In genomic region chr4:80611366-80611765, GRCh38 we compare ENCODE assay signal across 9 cellular contexts.
A peak's percentile ranks its signal among the peaks of the same experiment; 100 is the strongest.
DNase-seq lines count a peak whose midpoint lies in the region; ATAC-seq and TF ChIP-seq lines count a peak whose summit lies in the region.
"Had no signal": no experiment of that assay in that cellular context is flagged by ENCODE, and none has a peak within 500 bp of the region (broad histone marks: within the 10 kb centered on the region; RNA-seq: fewer than 3 reads in every experiment).

No MANE protein-coding gene starts in this region.

- no peaks in the 10 kb centered on the region for H3K9me3 Mint-ChIP-seq in activated naive CD4-positive, alpha-beta T cell treated with anti-CD3 and anti-CD28 coated beads for 36 hours

- H3K27me3 ChIP-seq in testis: no peaks in the 10 kb centered on the region

- H3K36me3 Mint-ChIP-seq in activated naive CD4-positive, alpha-beta T cell treated with anti-CD3 and anti-CD28 coated beads for 36 hours (ENCODE audit: low read depth): no peaks in the 10 kb centered on the region

- no peak overlapping the region for H3K4me3 ChIP-seq in testis

- peak; percentile 61 for ATAC-seq in GM19463 (IDR thresholded peaks at IDR 0.05; ENCODE audit: unreplicated experiment)
- ATAC-seq in HG03060 (IDR thresholded peaks at IDR 0.05; ENCODE audit: low read depth, unreplicated experiment): peak; percentile 62
- no peak for ATAC-seq in omental fat pad (ENCODE audit: low FRiP score)

- no peaks in the 10 kb centered on the region for H3K4me1 ChIP-seq in testis

- H3K36me3 ChIP-seq in testis (ENCODE audit: low read depth, missing control alignments): no peaks in the 10 kb centered on the region

- TF ChIP-seq POLR2A in testis (IDR thresholded peaks at IDR 0.05): no peak

- H3K9me3 ChIP-seq in testis: no peaks in the 10 kb centered on the region

- no peaks in the 10 kb centered on the region for H3K27me3 Mint-ChIP-seq in activated naive CD4-positive, alpha-beta T cell treated with anti-CD3 and anti-CD28 coated beads for 36 hours (ENCODE audit: low read depth)

- whole genome bisulfite sequencing in testis, 2 donors: 69 to 77% methylated on average over 3 of the region's 3 CpGs

- TF ChIP-seq CTCF in omental fat pad (IDR thresholded peaks at IDR 0.05): no peak
- TF ChIP-seq CTCF in testis (IDR thresholded peaks at IDR 0.05): no peak

- CTCF ChIA-PET in activated naive CD4-positive, alpha-beta T cell treated with anti-CD3 and anti-CD28 coated beads for 36 hours (lab: Charles Lee): no interaction called here

- DNase-seq in DMS153 (lab: John Stamatoyannopoulos, UW) (peak; percentile 55), NCI-H2107 treated with DMSO at 0.1 percent for 48 hours (lab: John Stamatoyannopoulos, UW; ENCODE audit: unreplicated experiment) (peak; percentile 81), SKM-1 treated with dmso at 0.1 percent for 144 hours (lab: John Stamatoyannopoulos, UW; ENCODE audit: unreplicated experiment) (no peak), omental fat pad (ENCODE audit: low spot score) (no peak), testis (no peak)
- no peak for DNase-seq in activated naive CD4-positive, alpha-beta T cell treated with anti-CD3 and anti-CD28 coated beads for 36 hours
- DNase-seq: occipital lobe had no signal

- intact Hi-C loops in activated naive CD4-positive, alpha-beta T cell treated with anti-CD3 and anti-CD28 coated beads for 36 hours (cut with micrococcal nuclease): loop anchor here (10.0 kb wide), 1 partner anchor 423 kb away; the partner anchor contains the start of gene BMP3
- intact Hi-C loops in testis (cut with DNase I; ENCODE audit: low total_unique reads): no loop called here

- H3K4me1 Mint-ChIP-seq in activated naive CD4-positive, alpha-beta T cell treated with anti-CD3 and anti-CD28 coated beads for 36 hours (ENCODE audit: low read depth): peaks cover 6% of the 10 kb centered on the region

- H3K4me3 Mint-ChIP-seq in activated naive CD4-positive, alpha-beta T cell treated with anti-CD3 and anti-CD28 coated beads for 36 hours: no peak overlapping the region

- no peak overlapping the region for H3K27ac ChIP-seq in testis

- H3K27ac Mint-ChIP-seq in activated naive CD4-positive, alpha-beta T cell treated with anti-CD3 and anti-CD28 coated beads for 36 hours: no peak overlapping the region

Comparison
In these comparisons a context has a peak if more than half of its experiments do, and no peak if none do; other contexts are left out.
1. DNase-seq: peak in DMS153 (single experiment) and NCI-H2107 treated with DMSO at 0.1 percent for 48 hours (single experiment); none in activated naive CD4-positive, alpha-beta T cell treated with anti-CD3 and anti-CD28 coated beads for 36 hours (single experiment), SKM-1 treated with dmso at 0.1 percent for 144 hours (single experiment), omental fat pad (single experiment) and testis (single experiment).